Comparison of ENCODE assay signal across 15 cellular contexts in genomic region chr3:126925411-126926171, GRCh38. TPM values are rescaled to one million over a fixed set of nuclear protein-coding genes. Genes with fewer than 3 reads are reported as not detected.
DNase-seq lines count a peak whose midpoint lies in the region; TF ChIP-seq lines count a peak whose summit lies in the region.
"Had no signal": no experiment of that assay in that cellular context is flagged by ENCODE, and none has a peak within 500 bp of the region (broad histone marks: within the 10 kb centered on the region; RNA-seq: fewer than 3 reads in every experiment).

No MANE protein-coding gene starts in this region.

- no peak overlapping the region for H3K4me2 ChIP-seq in neuronal stem cell (ENCODE audit: insufficient read depth, low read length, poor library complexity, severe bottlenecking)

- H3K23ac ChIP-seq in neuronal stem cell (ENCODE audit: low read depth, low read length, poor library complexity) = no peak overlapping the region

- H2AK5ac ChIP-seq in neuronal stem cell (ENCODE audit: low read depth, low read length) = no peak overlapping the region

- no peaks in the 10 kb centered on the region for H3K79me1 ChIP-seq in neuronal stem cell (ENCODE audit: low read depth, low read length)

- H4K8ac ChIP-seq in neuronal stem cell (ENCODE audit: low read depth, low read length) = no peak overlapping the region

- TF ChIP-seq CTCF in endodermal cell (conservative IDR thresholded peaks at IDR 0.05) = no peak

- no peak overlapping the region for H3K9ac ChIP-seq in neuronal stem cell (ENCODE audit: low read depth, low read length, poor library complexity)
- no peak overlapping the region for H3K9ac ChIP-seq in endodermal cell (ENCODE audit: extremely low read depth, low read length, poor library complexity, severe bottlenecking)

- no peak overlapping the region for H4K91ac ChIP-seq in neuronal stem cell (ENCODE audit: low read depth, low read length, poor library complexity)

- H3K9me3 Mint-ChIP-seq in endodermal cell = peaks cover 3% of the 10 kb centered on the region
- peaks cover 0 to 1% (median 0%) of the 10 kb centered on the region in 8 donors for H3K9me3 Mint-ChIP-seq in CD4-positive, alpha-beta memory T cell
- H3K9me3 Mint-ChIP-seq: stimulated activated naive CD8-positive, alpha-beta T cell treated with anti-CD3 and anti-CD28 coated beads, Interleukin-15, Interleukin-2, amounts not matched to agents 100 ng/mL and 50 ng/mL, for 24 hours had no signal

- no peak overlapping the region for H3K4me3 Mint-ChIP-seq in endodermal cell
- H3K4me3 Mint-ChIP-seq in CD4-positive, alpha-beta memory T cell = no peak overlapping the region
- H3K4me3 Mint-ChIP-seq: activated naive CD8-positive, alpha-beta T cell; stimulated activated naive CD8-positive, alpha-beta T cell treated with anti-CD3 and anti-CD28 coated beads, Interleukin-15, Interleukin-2, amounts not matched to agents 100 ng/mL and 50 ng/mL, for 24 hours had no signal

- POLR2A ChIA-PET in CD4-positive, alpha-beta memory T cell (lab: Charles Lee; ENCODE audit: partially characterized antibody) = no interaction called here

- no peak overlapping the region for H3K4ac ChIP-seq in neuronal stem cell (ENCODE audit: low read length)

- no peak overlapping the region for H2BK5ac ChIP-seq in neuronal stem cell (ENCODE audit: low read length)

- CTCF ChIA-PET in CD4-positive, alpha-beta memory T cell (lab: Charles Lee; ENCODE audit: partially characterized antibody) = no interaction called here

- no peak overlapping the region for H2BK12ac ChIP-seq in neuronal stem cell (ENCODE audit: low read length)

- no peak overlapping the region for H3K14ac ChIP-seq in neuronal stem cell (ENCODE audit: low read length)

- peaks cover 7 to 10% of the 10 kb centered on the region in 2 donors for H3K4me1 ChIP-seq in neuronal stem cell (ENCODE audit: control insufficient read depth in 2 of 2, insufficient read depth in 1 of 2, low read depth in 1 of 2, low read length in 2 of 2)
- H3K4me1 ChIP-seq in endodermal cell (ENCODE audit: control insufficient read depth, insufficient read depth, low read length) = peaks cover 19% of the 10 kb centered on the region
- H3K4me1 ChIP-seq in CD4-positive, alpha-beta memory T cell (ENCODE audit: insufficient read depth, low read length) = no peaks in the 10 kb centered on the region

- H3K18ac ChIP-seq in neuronal stem cell (ENCODE audit: low read length) = peak overlapping the region; percentile 24

- no peak overlapping the region for H3K27ac Mint-ChIP-seq in endodermal cell
- no peak overlapping the region for H3K27ac Mint-ChIP-seq in CD4-positive, alpha-beta memory T cell
- H3K27ac Mint-ChIP-seq: activated naive CD8-positive, alpha-beta T cell; stimulated activated naive CD8-positive, alpha-beta T cell treated with anti-CD3 and anti-CD28 coated beads, Interleukin-15, Interleukin-2, amounts not matched to agents 100 ng/mL and 50 ng/mL, for 24 hours had no signal

- no peaks in the 10 kb centered on the region for H3K27me3 ChIP-seq in neuronal stem cell (ENCODE audit: control insufficient read depth in 3 of 3, insufficient read depth in 3 of 3, low read depth in 1 of 3, low read length in 3 of 3)
- no peaks in the 10 kb centered on the region for H3K27me3 ChIP-seq in endodermal cell (ENCODE audit: control insufficient read depth, insufficient read depth, low read length, poor library complexity, severe bottlenecking)
- H3K27me3 ChIP-seq in CD4-positive, alpha-beta memory T cell (ENCODE audit: insufficient read depth, low read length) = no peaks in the 10 kb centered on the region
- H3K27me3 ChIP-seq: gastrocnemius medialis, ovary, Peyer's patch had no signal

- H3K27ac ChIP-seq in cingulate gyrus (ENCODE audit: low read depth, low read length) (peak overlapping the region; percentile 3), neuronal stem cell (replicated peaks; ENCODE audit: low read length) (no peak overlapping the region), endodermal cell (ENCODE audit: low read depth, low read length) (no peak overlapping the region)
- H3K27ac ChIP-seq in CD4-positive, alpha-beta memory T cell (ENCODE audit: low read depth, low read length) = no peak overlapping the region
- H3K27ac ChIP-seq: gastrocnemius medialis, ovary, Peyer's patch had no signal

- no peak overlapping the region for H2AFZ ChIP-seq in neuronal stem cell (ENCODE audit: low read length)

- DNase-seq in EH (ENCODE audit: low read depth) (peak; percentile 55), NOMO-1 treated with dmso at 0.1 percent for 144 hours (lab: John Stamatoyannopoulos, UW; ENCODE audit: unreplicated experiment) (peak; percentile 41), neuronal stem cell (ENCODE audit: low spot score) (no peak), hepatic stellate cell (ENCODE audit: low spot score) (no peak), activated gamma-delta T cell (lab: John Stamatoyannopoulos, UW) (no peak), endodermal cell (no peak)
- DNase-seq in CD4-positive, alpha-beta memory T cell = no peak
- DNase-seq: effector CD4-positive, alpha-beta T cell; ovary; stimulated activated CD4-positive, alpha-beta T cell treated with anti-CD3 and anti-CD28 coated beads, Interleukin-4, amount 100 ng/mL, for 1 hour had no signal

- H3K36me3 ChIP-seq in neuronal stem cell (replicated peaks in 1 of 2; ENCODE audit: control insufficient read depth in 2 of 2, insufficient read depth in 2 of 2, low read length in 2 of 2) = no peaks in the 10 kb centered on the region
- H3K36me3 ChIP-seq in endodermal cell (ENCODE audit: control insufficient read depth, insufficient read depth, low read length) = no peaks in the 10 kb centered on the region
- no peaks in the 10 kb centered on the region for H3K36me3 ChIP-seq in CD4-positive, alpha-beta memory T cell (ENCODE audit: insufficient read depth, low read length)
- H3K36me3 ChIP-seq: gastrocnemius medialis, ovary, Peyer's patch had no signal

- H3K4me1 Mint-ChIP-seq in endodermal cell = peaks cover 27% of the 10 kb centered on the region
- H3K4me1 Mint-ChIP-seq in CD4-positive, alpha-beta memory T cell = peaks cover 0 to 7% (median 1%) of the 10 kb centered on the region in 4 donors

- peaks cover 3% of the 10 kb centered on the region for H3K36me3 Mint-ChIP-seq in endodermal cell (ENCODE audit: low read depth)
- peaks cover 1 to 14% of the 10 kb centered on the region in 2 donors for H3K36me3 Mint-ChIP-seq in CD4-positive, alpha-beta memory T cell

- peaks cover 0 to under 1% of the 10 kb centered on the region in 2 donors for H3K9me3 ChIP-seq in neuronal stem cell (replicated peaks in 1 of 2; ENCODE audit: control insufficient read depth in 2 of 2, insufficient read depth in 1 of 2, low read depth in 1 of 2, low read length in 2 of 2)
- H3K9me3 ChIP-seq in endodermal cell (ENCODE audit: control insufficient read depth, low read length) = peaks cover under 1% of the 10 kb centered on the region
- H3K9me3 ChIP-seq in CD4-positive, alpha-beta memory T cell (ENCODE audit: control insufficient read depth in 1 of 2, low read length in 2 of 2) = no peaks in the 10 kb centered on the region
- H3K9me3 ChIP-seq: gastrocnemius medialis, ovary, Peyer's patch had no signal

- no peak overlapping the region for H2BK15ac ChIP-seq in neuronal stem cell (ENCODE audit: low read length)

- H3K4me3 ChIP-seq in neuronal stem cell (ENCODE audit: low read length in 2 of 2) (no peak overlapping the region), endodermal cell (ENCODE audit: low read length) (no peak overlapping the region)
- H3K4me3 ChIP-seq in CD4-positive, alpha-beta memory T cell (ENCODE audit: low read length in 2 of 2) = no peak overlapping the region
- H3K4me3 ChIP-seq: gastrocnemius medialis, ovary, Peyer's patch had no signal

- intact Hi-C loops in CD4-positive, alpha-beta memory T cell (cut with micrococcal nuclease) = no loop called here

- whole genome bisulfite sequencing in neuronal stem cell (ENCODE audit: extremely low coverage in 2 of 2, insufficient read length in 2 of 2, insufficient replicate concordance in 1 of 2), 2 donors = no CpG with 5 or more reads among the region's 14 CpGs
- 85 to 87% methylated on average over 13 to 14 of the region's 14 CpGs for WGBS in endodermal cell (ENCODE audit: insufficient coverage in 1 of 2, insufficient read length in 1 of 2), 2 experiments

- H2BK120ac ChIP-seq in neuronal stem cell (ENCODE audit: low read depth, low read length) = no peak overlapping the region

- H3K27me3 Mint-ChIP-seq in endodermal cell (ENCODE audit: insufficient read depth) = no peaks in the 10 kb centered on the region
- no peaks in the 10 kb centered on the region for H3K27me3 Mint-ChIP-seq in CD4-positive, alpha-beta memory T cell
- H3K27me3 Mint-ChIP-seq: activated naive CD8-positive, alpha-beta T cell; stimulated activated naive CD8-positive, alpha-beta T cell treated with anti-CD3 and anti-CD28 coated beads, Interleukin-15, Interleukin-2, amounts not matched to agents 100 ng/mL and 50 ng/mL, for 24 hours had no signal

RNA-seq across cellular contexts. Expression of gene PLXNA1, which starts 57.3 kb away (rescaled TPM):
- polyA plus RNA-seq in neuronal stem cell (2013, experiment 1 of 2) = 31.7 TPM
- polyA plus RNA-seq in neuronal stem cell (2013, experiment 2 of 2) = 32.1 TPM
- 10 to 100 TPM; 66.3 to 79.4 TPM for total RNA-seq in endodermal cell
- 64.5 TPM for polyA plus RNA-seq in endodermal cell (2013, experiment 1 of 2)
- polyA plus RNA-seq in endodermal cell (2013, experiment 2 of 2) = 61.1 TPM
- 10 to 100 TPM; 18.9 to 21.3 TPM for total RNA-seq in CD4-positive, alpha-beta memory T cell
- 1 to 10 TPM in 1 of 2 donors, under 1 TPM in 1; 0.34 to 1.4 TPM for polyA plus RNA-seq in CD4-positive, alpha-beta memory T cell

Comparison
In these comparisons a context has a peak if more than half of its experiments do, and no peak if none do; other contexts are left out.
1. DNase-seq: peak in EH (single experiment) and NOMO-1 treated with dmso at 0.1 percent for 144 hours (single experiment); none in neuronal stem cell (single experiment), hepatic stellate cell (single experiment), activated gamma-delta T cell (single experiment), endodermal cell (single experiment) and CD4-positive, alpha-beta memory T cell (0 of 5).